In genomic region chr17:75535119-75535537, GRCh38 we compare ENCODE assay signal across 11 cellular contexts. TPM values are rescaled to one million over a fixed set of nuclear protein-coding genes. Genes with fewer than 3 reads are reported as not detected.
DNase-seq lines count a peak whose midpoint lies in the region; ATAC-seq and TF ChIP-seq lines count a peak whose summit lies in the region.
"Had no signal": no experiment of that assay in that cellular context is flagged by ENCODE, and none has a peak within 500 bp of the region (broad histone marks: within the 10 kb centered on the region; RNA-seq: fewer than 3 reads in every experiment).

No MANE protein-coding gene starts in this region.

- peak; percentile 96 for ATAC-seq in CD8-positive, alpha-beta T cell
- ATAC-seq in HG03439 (IDR thresholded peaks at IDR 0.05; ENCODE audit: unreplicated experiment) = no peak

- TF ChIP-seq CTCF in CD8-positive, alpha-beta T cell (IDR thresholded peaks at IDR 0.05) = no peak

- no peaks in the 10 kb centered on the region for H3K9me3 Mint-ChIP-seq in CD8-positive, alpha-beta T cell
- H3K9me3 Mint-ChIP-seq in activated naive CD8-positive, alpha-beta T cell (ENCODE audit: low read depth) = no peaks in the 10 kb centered on the region
- H3K9me3 Mint-ChIP-seq: nephron had no signal

- peak; percentile 30 to 81 (median 59) for DNase-seq in CD8-positive, alpha-beta T cell
- DNase-seq in UCSD-AML1 (lab: John Stamatoyannopoulos, UW; ENCODE audit: unreplicated experiment) = peak; percentile 70
- peak; percentile 33 for DNase-seq in retina
- DNase-seq in SW 1271 (lab: John Stamatoyannopoulos, UW) = no peak
- no peak for DNase-seq in GOT3 (lab: John Stamatoyannopoulos, UW)
- no peak for DNase-seq in NCI-H146 (lab: John Stamatoyannopoulos, UW)
- DNase-seq: KG1 had no signal

- no peaks in the 10 kb centered on the region for H3K27me3 ChIP-seq in CD8-positive, alpha-beta T cell (ENCODE audit: insufficient read depth, low read length)

- intact Hi-C loops in CD8-positive, alpha-beta T cell (cut with DNase I, micrococcal nuclease) = loop anchor here in 1 of 2 experiments (5.0 kb wide), 1 partner anchor 33 kb away; no protein-coding TSS in a partner anchor

- H3K4me3 Mint-ChIP-seq in CD8-positive, alpha-beta T cell = peak overlapping the region; percentile 76
- H3K4me3 Mint-ChIP-seq in activated naive CD8-positive, alpha-beta T cell = peak overlapping the region; percentile 54
- H3K4me3 Mint-ChIP-seq: nephron had no signal

- H3K4me1 ChIP-seq in CD8-positive, alpha-beta T cell (ENCODE audit: insufficient read depth, low read length) = peaks cover 18% of the 10 kb centered on the region

- POLR2A ChIA-PET in CD8-positive, alpha-beta T cell (lab: Charles Lee) = interaction anchor here (0.7 to 2.4 kb wide), 4 partner anchors 9 to 46 kb away, joined by 3 to 12 read pairs (median 6); partner anchors contain the start of genes LLGL2 and TSEN54

- H3K4me1 Mint-ChIP-seq in CD8-positive, alpha-beta T cell (ENCODE audit: low read depth) = peaks cover 22% of the 10 kb centered on the region
- H3K4me1 Mint-ChIP-seq in activated naive CD8-positive, alpha-beta T cell (ENCODE audit: low read depth) = peaks cover 22% of the 10 kb centered on the region

- H3K27ac Mint-ChIP-seq in CD8-positive, alpha-beta T cell = peak overlapping the region; percentile 93
- H3K27ac Mint-ChIP-seq in activated naive CD8-positive, alpha-beta T cell = peak overlapping the region; percentile 90
- H3K27ac Mint-ChIP-seq: nephron had no signal

- CTCF ChIA-PET in CD8-positive, alpha-beta T cell (lab: Charles Lee) = interaction anchor here (1.0 to 1.9 kb wide), 3 partner anchors 9 to 18 kb away, joined by 4 to 11 read pairs (median 5); partner anchors contain the start of genes LLGL2 and TSEN54

- H3K36me3 Mint-ChIP-seq in CD8-positive, alpha-beta T cell = peaks cover 9% of the 10 kb centered on the region
- no peaks in the 10 kb centered on the region for H3K36me3 Mint-ChIP-seq in activated naive CD8-positive, alpha-beta T cell

- H3K9me3 ChIP-seq in CD8-positive, alpha-beta T cell (ENCODE audit: low read length) = no peaks in the 10 kb centered on the region

- H3K36me3 ChIP-seq in CD8-positive, alpha-beta T cell (ENCODE audit: insufficient read depth, low read length) = no peaks in the 10 kb centered on the region

- peak overlapping the region; percentile 59 for H3K27ac ChIP-seq in CD8-positive, alpha-beta T cell (ENCODE audit: low read depth, low read length)
- H3K27ac ChIP-seq: C4-2B had no signal

- no peaks in the 10 kb centered on the region for H3K27me3 Mint-ChIP-seq in CD8-positive, alpha-beta T cell (ENCODE audit: low read depth)
- H3K27me3 Mint-ChIP-seq in activated naive CD8-positive, alpha-beta T cell = no peaks in the 10 kb centered on the region

- peak overlapping the region; percentile 27 for H3K4me3 ChIP-seq in CD8-positive, alpha-beta T cell (ENCODE audit: low read depth, low read length)

RNA-seq across cellular contexts. Expression of gene LLGL2, which starts 9.6 kb away (rescaled TPM):
- total RNA-seq in CD8-positive, alpha-beta T cell = 10 to 100 TPM; 32.7 to 36.4 TPM

RNA-seq across cellular contexts. Expression of gene TSEN54, which starts 18.8 kb away (rescaled TPM):
- 100 to 1,000 TPM; 116 to 123 TPM for total RNA-seq in CD8-positive, alpha-beta T cell

RNA-seq across cellular contexts. Expression of gene CASKIN2, which starts 19.8 kb away (rescaled TPM):
- total RNA-seq in CD8-positive, alpha-beta T cell = under 1 TPM; 0.64 to 0.98 TPM

RNA-seq across cellular contexts. Expression of gene MYO15B, which starts 52.5 kb away (rescaled TPM):
- 100 to 1,000 TPM; 271 to 300 TPM for total RNA-seq in CD8-positive, alpha-beta T cell

Comparison
In these comparisons a context has a peak if more than half of its experiments do, and no peak if none do; other contexts are left out.
1. DNase-seq: peak in CD8-positive, alpha-beta T cell (7 of 7), UCSD-AML1 (single experiment) and retina (single experiment); none in SW 1271 (0 of 2), GOT3 (single experiment) and NCI-H146 (single experiment).